ENCODE assay signal across 24 cellular contexts in genomic region chr5:149007174-149007573, GRCh38. TPM values are rescaled to one million over a fixed set of nuclear protein-coding genes. Genes with fewer than 3 reads are reported as not detected.
DNase-seq lines count a peak whose midpoint lies in the region; TF ChIP-seq lines count a peak whose summit lies in the region.
"Had no signal": no experiment of that assay in that cellular context is flagged by ENCODE, and none has a peak within 500 bp of the region (broad histone marks: within the 10 kb centered on the region; RNA-seq: fewer than 3 reads in every experiment).

No MANE protein-coding gene starts in this region.

- no peak overlapping the region for H3K4me3 Mint-ChIP-seq in CD8-positive, alpha-beta memory T cell
- H3K4me3 Mint-ChIP-seq: activated CD4-positive, alpha-beta memory T cell treated with anti-CD3 and anti-CD28 coated beads for 36 hours; nephron progenitor cell; T-helper 17 cell; WTC11 had no signal

- no peak for TF ChIP-seq POLR2A in erythroblast (IDR thresholded peaks at IDR 0.05; ENCODE audit: low read length)

- H3F3A ChIP-seq in GM23248 (ENCODE audit: insufficient read depth) (peaks cover 44% of the 10 kb centered on the region), SK-N-SH (replicated peaks; ENCODE audit: insufficient read depth) (peaks cover 20% of the 10 kb centered on the region)

- H3K9ac ChIP-seq in GM23248 (no peak overlapping the region), SK-N-SH (no peak overlapping the region), fibroblast of lung (ENCODE audit: insufficient read depth, low read length) (no peak overlapping the region)

- TF ChIP-seq CTCF in SK-N-SH (IDR thresholded peaks at IDR 0.05), result no peak
- TF ChIP-seq CTCF in fibroblast of lung (conservative IDR thresholded peaks at IDR 0.05 in 1 of 2, IDR thresholded peaks at IDR 0.05 in 1 of 2; ENCODE audit: low read depth in 1 of 2, low read length in 2 of 2), result no peak

- no peaks in the 10 kb centered on the region for H3K79me2 ChIP-seq in GM23248 (ENCODE audit: insufficient read depth)
- no peaks in the 10 kb centered on the region; the same call in 1 of the 2 replicates for H3K79me2 ChIP-seq in SK-N-SH (ENCODE audit: insufficient read depth)
- no peaks in the 10 kb centered on the region for H3K79me2 ChIP-seq in fibroblast of lung (ENCODE audit: control insufficient read depth, insufficient read depth, low read length)

- H3K4me1 ChIP-seq in GM23248 (ENCODE audit: insufficient read depth) (peaks cover 38% of the 10 kb centered on the region), SK-N-SH (ENCODE audit: control insufficient read depth in 1 of 2, insufficient read depth in 2 of 2, low read depth in 1 of 2, low read length in 1 of 2) (peaks cover 9 to 12% of the 10 kb centered on the region in 2 experiments; a peak in 3 of 4 replicates), fibroblast of lung (ENCODE audit: control insufficient read depth, extremely low read depth, insufficient read depth, low read length) (peaks cover 29% of the 10 kb centered on the region)
- no peaks in the 10 kb centered on the region for H3K4me1 ChIP-seq in CD8-positive, alpha-beta memory T cell (ENCODE audit: insufficient read depth, low read length)
- H3K4me1 ChIP-seq: ascending aorta, upper lobe of right lung had no signal

- no peaks in the 10 kb centered on the region for H3K36me3 Mint-ChIP-seq in CD8-positive, alpha-beta memory T cell
- H3K36me3 Mint-ChIP-seq: activated CD4-positive, alpha-beta memory T cell treated with anti-CD3 and anti-CD28 coated beads for 36 hours; WTC11 had no signal

- H3K27ac ChIP-seq in GM23248 (no peak overlapping the region), SK-N-SH (ENCODE audit: low read depth in 2 of 2, low read length in 1 of 2) (no peak overlapping the region), fibroblast of lung (ENCODE audit: insufficient read depth, low read length) (no peak overlapping the region)
- no peak overlapping the region for H3K27ac ChIP-seq in CD8-positive, alpha-beta memory T cell (ENCODE audit: low read depth, low read length)
- H3K27ac ChIP-seq: ascending aorta, gastrocnemius medialis, upper lobe of right lung had no signal

- H2AFZ ChIP-seq in GM23248, result no peak overlapping the region
- no peak overlapping the region for H2AFZ ChIP-seq in SK-N-SH (ENCODE audit: low read depth)
- no peak overlapping the region for H2AFZ ChIP-seq in fibroblast of lung (ENCODE audit: low read length)

- no peaks in the 10 kb centered on the region for H3K4me1 Mint-ChIP-seq in CD8-positive, alpha-beta memory T cell

- DNase-seq in A172 (ENCODE audit: low spot score) (peak; percentile 93), GM23248 (peak; percentile 87), SK-N-SH (no peak), fibroblast of lung (ENCODE audit: low read depth in 2 of 2) (peak; percentile 59 to 82), erythroblast (lab: John Stamatoyannopoulos, UW) (no peak), retina (no peak)
- no peak for DNase-seq in effector CD4-positive, alpha-beta T cell
- DNase-seq in CD8-positive, alpha-beta memory T cell, result no peak
- DNase-seq: 8988T; activated CD4-positive, alpha-beta memory T cell treated with anti-CD3 and anti-CD28 coated beads for 36 hours; activated naive CD4-positive, alpha-beta T cell treated with Interleukin-2 at 50 U/mL for 16 hours; activated T-cell treated with anti-CD3 and anti-CD28 coated beads for 4 hours; DMS153; gastrocnemius medialis; NCI-H1436; NCI-H69; nephron progenitor cell; SHP77 treated with DMSO at 0.1 percent for 48 hours; small intestine; stimulated activated CD4-positive, alpha-beta T cell treated with anti-CD3 and anti-CD28 coated beads, Interleukin-4, amount 100 ng/mL, for 4 hours; T-helper 17 cell; upper lobe of right lung had no signal

- H3K9me3 ChIP-seq in GM23248 (ENCODE audit: low read depth), result no peaks in the 10 kb centered on the region
- no peaks in the 10 kb centered on the region for H3K9me3 ChIP-seq in SK-N-SH
- H3K9me3 ChIP-seq in fibroblast of lung (ENCODE audit: control insufficient read depth, insufficient read depth, low read depth, low read length), result no peaks in the 10 kb centered on the region
- H3K9me3 ChIP-seq in CD8-positive, alpha-beta memory T cell (ENCODE audit: low read length), result no peaks in the 10 kb centered on the region
- H3K9me3 ChIP-seq: ascending aorta, gastrocnemius medialis, upper lobe of right lung had no signal

- in situ Hi-C loops in GM23248 (cut with MboI), result no loop called here

- H3K9me2 ChIP-seq in GM23248 (ENCODE audit: insufficient read depth) (no peaks in the 10 kb centered on the region), SK-N-SH (no peaks in the 10 kb centered on the region)

- H3K9me3 Mint-ChIP-seq in CD8-positive, alpha-beta memory T cell, result no peaks in the 10 kb centered on the region
- H3K9me3 Mint-ChIP-seq: activated CD4-positive, alpha-beta memory T cell treated with anti-CD3 and anti-CD28 coated beads for 36 hours; nephron progenitor cell; WTC11 had no signal

- no peak for TF ChIP-seq RAD21 in SK-N-SH (IDR thresholded peaks at IDR 0.05; ENCODE audit: low read length)

- peaks cover 2 to 17% of the 10 kb centered on the region in 2 donors for H3K27me3 Mint-ChIP-seq in CD8-positive, alpha-beta memory T cell
- H3K27me3 Mint-ChIP-seq: activated CD4-positive, alpha-beta memory T cell treated with anti-CD3 and anti-CD28 coated beads for 36 hours had no signal

- H3K4me3 ChIP-seq in GM23248 (no peak overlapping the region), SK-N-SH (ENCODE audit: low read depth in 2 of 2, low read length in 1 of 2) (no peak overlapping the region), fibroblast of lung (replicated peaks in 1 of 4; ENCODE audit: control extremely low read depth in 1 of 4, insufficient read depth in 1 of 4, low read depth in 3 of 4, low read length in 4 of 4) (no peak overlapping the region)
- H3K4me3 ChIP-seq in CD8-positive, alpha-beta memory T cell (ENCODE audit: low read length), result no peak overlapping the region
- H3K4me3 ChIP-seq: ascending aorta, gastrocnemius medialis, upper lobe of right lung had no signal

- peak overlapping the region in 1 of 8 donors; percentile 56 for H3K27ac Mint-ChIP-seq in CD8-positive, alpha-beta memory T cell
- H3K27ac Mint-ChIP-seq: activated CD4-positive, alpha-beta memory T cell treated with anti-CD3 and anti-CD28 coated beads for 36 hours; nephron progenitor cell; T-helper 17 cell; WTC11 had no signal

- 0 out of 4 replicates have a peak, but pooled peaks of 1 of the 2 experiments have one; percentile 66 for TF ChIP-seq EP300 in SK-N-SH (IDR thresholded peaks at IDR 0.05; ENCODE audit: borderline replicate concordance in 1 of 2, low read depth in 1 of 2, low read length in 1 of 2)

- CTCF ChIA-PET in SK-N-SH (lab: Yijun Ruan, JAX), result interaction anchor here (1.7 to 9.5 kb wide), 8 partner anchors 10 to 276 kb away, joined by 4 to 72 read pairs (median 16); no protein-coding TSS in a partner anchor
- CTCF ChIA-PET in CD8-positive, alpha-beta memory T cell (lab: Charles Lee), result interaction anchor here (0.7 to 2.9 kb wide), 7 partner anchors 9 to 276 kb away, joined by 3 to 9 read pairs (median 6); no protein-coding TSS in a partner anchor

- H3K36me3 ChIP-seq in GM23248 (ENCODE audit: low read depth) (no peaks in the 10 kb centered on the region), SK-N-SH (replicated peaks in 1 of 2; ENCODE audit: control insufficient read depth in 1 of 2, insufficient read depth in 2 of 2, low read length in 1 of 2) (no peaks in the 10 kb centered on the region), fibroblast of lung (ENCODE audit: control insufficient read depth, insufficient read depth, low read length) (no peaks in the 10 kb centered on the region)
- H3K36me3 ChIP-seq in CD8-positive, alpha-beta memory T cell (ENCODE audit: insufficient read depth, low read length), result no peaks in the 10 kb centered on the region
- H3K36me3 ChIP-seq: ascending aorta, gastrocnemius medialis, upper lobe of right lung had no signal

- H4K20me1 ChIP-seq in GM23248 (ENCODE audit: insufficient read depth) (no peaks in the 10 kb centered on the region), SK-N-SH (ENCODE audit: insufficient read depth) (no peaks in the 10 kb centered on the region; the same call in 1 of the 2 replicates), fibroblast of lung (ENCODE audit: control insufficient read depth, extremely low read depth, insufficient read depth, low read length) (no peaks in the 10 kb centered on the region)

- POLR2A ChIA-PET in SK-N-SH (lab: Yijun Ruan, JAX), result no interaction called here
- POLR2A ChIA-PET in CD8-positive, alpha-beta memory T cell (lab: Charles Lee), result no interaction called here

- H3K27me3 ChIP-seq in GM23248 (replicated peaks; ENCODE audit: insufficient read depth), result peaks cover 24% of the 10 kb centered on the region
- H3K27me3 ChIP-seq in SK-N-SH (ENCODE audit: insufficient read depth), result no peaks in the 10 kb centered on the region
- H3K27me3 ChIP-seq in fibroblast of lung (ENCODE audit: control insufficient read depth, insufficient read depth, low read length), result no peaks in the 10 kb centered on the region
- H3K27me3 ChIP-seq in CD8-positive, alpha-beta memory T cell (ENCODE audit: insufficient read depth, low read length, poor library complexity, severe bottlenecking), result no peaks in the 10 kb centered on the region
- H3K27me3 ChIP-seq: ascending aorta, gastrocnemius medialis, upper lobe of right lung had no signal

- no peak overlapping the region for H3K4me2 ChIP-seq in GM23248 (ENCODE audit: unreplicated experiment)
- H3K4me2 ChIP-seq in SK-N-SH, result no peak overlapping the region
- H3K4me2 ChIP-seq in fibroblast of lung (ENCODE audit: extremely low read depth, insufficient read depth, low read length), result no peak overlapping the region

TF ChIP-seq in SK-N-SH, 30 proteins besides CTCF, POLR2A, EP300 and RAD21 (continues in another document):
- 0 out of 2 replicates have a peak, but pooled peaks have one; percentile 57 for TF ChIP-seq TEAD4 (IDR thresholded peaks at IDR 0.05; ENCODE audit: borderline replicate concordance, insufficient read depth)
- no peak for TF ChIP-seq CHD2 (IDR thresholded peaks at IDR 0.05; ENCODE audit: low read length, partially characterized antibody)
- 0 out of 2 replicates have a peak, but pooled peaks have one; percentile 10 for TF ChIP-seq MEF2A (IDR thresholded peaks at IDR 0.05; ENCODE audit: borderline replicate concordance, low read depth)
- 0 out of 2 replicates have a peak, but pooled peaks have one; percentile 29 for TF ChIP-seq POLR2AphosphoS5 (IDR thresholded peaks at IDR 0.05; ENCODE audit: low read depth, low read length)

RNA-seq across cellular contexts. Expression of gene SH3TC2, which starts 55.7 kb away (rescaled TPM):
- 7.8 and 10.1 TPM in 2 replicates for total RNA-seq in A172 (2014; rRNA removed; shearing (Covaris generic))
- total RNA-seq in GM23248 (2014; rRNA removed; shearing (Covaris generic)), result 1.1 and 1.5 TPM in 2 replicates
- polyA plus RNA-seq in GM23248 (2016; fragmentation: Nextera tagmentation; extraction: Ambion mirVana) (0.22 and 0.88 TPM in 2 replicates), SK-N-SH (2012; rRNA removed) (1.1 and 1.7 TPM in 2 replicates), fibroblast of lung (1.4 and 3.2 TPM in 2 replicates)
- polyA plus RNA-seq in SK-N-SH (2012; cell fraction: cytosol; rRNA removed), result 0.89 and 1.2 TPM in 2 replicates
- polyA plus RNA-seq in SK-N-SH (2012; cell fraction: nucleus; rRNA removed), result 3.8 and 4.2 TPM in 2 replicates
- 0.26 and 0.83 TPM in 2 replicates for total RNA-seq in fibroblast of lung
- 1.1 and 1.9 TPM in 2 replicates for polyA plus RNA-seq in fibroblast of lung (2012)
- 4.2 and 5.0 TPM in 2 replicates for polyA minus RNA-seq in fibroblast of lung (ENCODE audit: low replicate concordance)
- total RNA-seq in CD8-positive, alpha-beta memory T cell, result not detected
- polyA plus RNA-seq in CD8-positive, alpha-beta memory T cell, result not detected
- total RNA-seq: activated CD4-positive, alpha-beta memory T cell treated with anti-CD3 and anti-CD28 coated beads for 36 hours had no signal

Comparison
In these comparisons a context has a peak if more than half of its experiments do, and no peak if none do; other contexts are left out.
1. DNase-seq: peak in A172 (single experiment), GM23248 (single experiment) and fibroblast of lung (2 of 2); none in SK-N-SH (single experiment), erythroblast (0 of 2), retina (single experiment), effector CD4-positive, alpha-beta T cell (single experiment) and CD8-positive, alpha-beta memory T cell (0 of 5).